In genomic region chr14:78325911-78326310, GRCh38 we compare ENCODE assay signal across 33 cellular contexts.
A peak's percentile ranks its signal among the peaks of the same experiment; 100 is the strongest.
DNase-seq lines count a peak whose midpoint lies in the region; TF ChIP-seq lines count a peak whose summit lies in the region.
"Had no signal": no experiment of that assay in that cellular context is flagged by ENCODE, and none has a peak within 500 bp of the region (broad histone marks: within the 10 kb centered on the region; RNA-seq: fewer than 3 reads in every experiment).

No MANE protein-coding gene starts in this region.

- no peaks in the 10 kb centered on the region for H3K9me3 Mint-ChIP-seq in endodermal cell
- H3K9me3 Mint-ChIP-seq in activated T-helper 1 cell treated with anti-CD3 and anti-CD28 coated beads, Interleukin-12 subunit alpha, Interleukin-12 subunit beta, Interleukin-2, Interleukin-4 antibody, amounts not matched to agents 30 ng/mL and 10 ng/mL and 1 ng/mL, durations not matched to agents 14 hours and 24 hours and 36 hours, result no peaks in the 10 kb centered on the region
- H3K9me3 Mint-ChIP-seq: CD8-positive, alpha-beta memory T cell; CD8-positive, alpha-beta T cell had no signal

- H3K27me3 ChIP-seq in endodermal cell (ENCODE audit: control insufficient read depth, insufficient read depth, low read length, poor library complexity, severe bottlenecking) (no peaks in the 10 kb centered on the region), esophagus muscularis mucosa (peaks cover 0 to 12% (median 0%) of the 10 kb centered on the region in 4 donors), mesendoderm (ENCODE audit: insufficient read depth, low read length, poor library complexity) (no peaks in the 10 kb centered on the region)
- H3K27me3 ChIP-seq: BE2C; BLaER1; BLaER1 treated with 17β-estradiol and CSF1 and Interleukin-3, amounts not matched to agents 10 nM and 100 nM had no signal

- H3K56ac ChIP-seq in mesendoderm (ENCODE audit: low read length), result no peak overlapping the region

- H4K8ac ChIP-seq in mesendoderm (ENCODE audit: low read depth, low read length), result no peak overlapping the region

- TF ChIP-seq CTCF in endodermal cell (conservative IDR thresholded peaks at IDR 0.05) (no peak), esophagus muscularis mucosa (IDR thresholded peaks at IDR 0.05) (no peak), lower leg skin (IDR thresholded peaks at IDR 0.05) (no peak)

- H3K27ac ChIP-seq in endodermal cell (ENCODE audit: low read depth, low read length) (no peak overlapping the region), esophagus muscularis mucosa (replicated peaks in 1 of 4) (no peak overlapping the region), mesendoderm (ENCODE audit: low read depth, low read length) (no peak overlapping the region)
- H3K27ac ChIP-seq: 22Rv1; A549; BLaER1; BLaER1 treated with 17β-estradiol and CSF1 and Interleukin-3, amounts not matched to agents 10 nM and 100 nM; C4-2B had no signal

- H3K9me3 ChIP-seq in endodermal cell (ENCODE audit: control insufficient read depth, low read length) (no peaks in the 10 kb centered on the region), esophagus muscularis mucosa (no peaks in the 10 kb centered on the region)
- H3K9me3 ChIP-seq: A549; BE2C; BLaER1; BLaER1 treated with 17β-estradiol and CSF1 and Interleukin-3, amounts not matched to agents 10 nM and 100 nM; Caco-2 had no signal

- no peaks in the 10 kb centered on the region for H3K79me1 ChIP-seq in mesendoderm (ENCODE audit: low read length)

- H3K27me3 Mint-ChIP-seq in endodermal cell (ENCODE audit: insufficient read depth), result no peaks in the 10 kb centered on the region
- H3K27me3 Mint-ChIP-seq in activated T-helper 1 cell treated with anti-CD3 and anti-CD28 coated beads, Interleukin-12 subunit alpha, Interleukin-12 subunit beta, Interleukin-2, Interleukin-4 antibody, amounts not matched to agents 30 ng/mL and 10 ng/mL and 1 ng/mL, durations not matched to agents 14 hours and 24 hours and 36 hours (ENCODE audit: insufficient read depth), result no peaks in the 10 kb centered on the region
- H3K27me3 Mint-ChIP-seq: CD4-positive, CD25-positive, alpha-beta regulatory T cell had no signal

- 50% methylated on average over 2 of the region's 2 CpGs; no CpG with 5 or more reads in 1 of the 2 experiments for WGBS in endodermal cell (ENCODE audit: insufficient coverage in 1 of 2, insufficient read length in 1 of 2), 2 experiments
- 63% methylated on average over 2 of the region's 2 CpGs for WGBS in esophagus muscularis mucosa
- no CpG with 5 or more reads among the region's 2 CpGs for WGBS in mesendoderm (ENCODE audit: extremely low coverage, insufficient coverage, low lambda C conversion rate)
- WGBS in lower leg skin, 2 donors, result 39 to 68% methylated on average over 2 of the region's 2 CpGs

- H3K4me1 Mint-ChIP-seq in endodermal cell, result peaks cover 38% of the 10 kb centered on the region
- no peaks in the 10 kb centered on the region for H3K4me1 Mint-ChIP-seq in activated T-helper 1 cell treated with anti-CD3 and anti-CD28 coated beads, Interleukin-12 subunit alpha, Interleukin-12 subunit beta, Interleukin-2, Interleukin-4 antibody, amounts not matched to agents 30 ng/mL and 10 ng/mL and 1 ng/mL, durations not matched to agents 14 hours and 24 hours and 36 hours (ENCODE audit: low read depth)
- H3K4me1 Mint-ChIP-seq: B cell; CD14-positive monocyte; CD4-positive, alpha-beta memory T cell; CD4-positive, CD25-positive, alpha-beta regulatory T cell; CD8-positive, alpha-beta memory T cell had no signal

- no peak overlapping the region for H3K4ac ChIP-seq in mesendoderm (ENCODE audit: low read depth, low read length)

- TF ChIP-seq POLR2A in esophagus muscularis mucosa (IDR thresholded peaks at IDR 0.05; ENCODE audit: low read depth) (no peak), lower leg skin (IDR thresholded peaks at IDR 0.05) (no peak)

- H3K23ac ChIP-seq in mesendoderm (ENCODE audit: low read length), result no peak overlapping the region

- DNase-seq in endodermal cell, result peak; percentile 34
- peak; percentile 57 for DNase-seq in esophagus muscularis mucosa (ENCODE audit: extremely low spot score)
- DNase-seq in mesendoderm, result peak; percentile 51
- DNase-seq in activated T-helper 1 cell treated with anti-CD3 and anti-CD28 coated beads, Interleukin-12 subunit alpha, Interleukin-12 subunit beta, Interleukin-2, Interleukin-4 antibody, amounts not matched to agents 30 ng/mL and 10 ng/mL and 1 ng/mL, durations not matched to agents 14 hours and 24 hours and 36 hours (ENCODE audit: low spot score), result no peak
- no peak for DNase-seq in central memory CD4-positive, alpha-beta T cell
- DNase-seq in lower leg skin (ENCODE audit: low spot score in 2 of 2), result no peak
- DNase-seq: 8988T; ACHN; AML-193; BE2C; C1 segment of cervical spinal cord; Caco-2; Calu3; CD4-positive, alpha-beta memory T cell; CD4-positive, alpha-beta T cell; CD4-positive, CD25-positive, alpha-beta regulatory T cell; CD8-positive, alpha-beta memory T cell; CD8-positive, alpha-beta T cell; COR-L47; DMS 273 treated with DMSO at 0.1 percent for 48 hours; DMS153; DMS53; DMS79; DMS79 treated with DMSO at 0.1 percent for 48 hours; DND-41; EL had no signal

- H3K4me3 ChIP-seq in endodermal cell (ENCODE audit: low read length) (no peak overlapping the region), esophagus muscularis mucosa (no peak overlapping the region), mesendoderm (ENCODE audit: low read length) (no peak overlapping the region), lower leg skin (ENCODE audit: low read depth, poor library complexity, severe bottlenecking) (no peak overlapping the region)
- H3K4me3 ChIP-seq: A549; BLaER1; BLaER1 treated with 17β-estradiol and CSF1 and Interleukin-3, amounts not matched to agents 10 nM and 100 nM had no signal

- H2BK15ac ChIP-seq in mesendoderm (replicated peaks; ENCODE audit: low read depth), result no peak overlapping the region

- no peak overlapping the region for H3K4me2 ChIP-seq in mesendoderm (ENCODE audit: low read length)
- H3K4me2 ChIP-seq: A549; BLaER1; BLaER1 treated with 17β-estradiol and CSF1 and Interleukin-3, amounts not matched to agents 10 nM and 100 nM had no signal

- intact Hi-C loops in esophagus muscularis mucosa (cut with DNase I), result no loop called here
- intact Hi-C loops in activated T-helper 1 cell treated with anti-CD3 and anti-CD28 coated beads, Interleukin-12 subunit alpha, Interleukin-12 subunit beta, Interleukin-2, Interleukin-4 antibody, amounts not matched to agents 30 ng/mL and 10 ng/mL and 1 ng/mL, durations not matched to agents 14 hours and 24 hours and 36 hours (cut with micrococcal nuclease), result no loop called here
- intact Hi-C loops in lower leg skin (cut with DNase I; ENCODE audit: low total_unique reads), result no loop called here

- no peak overlapping the region for H3K27ac Mint-ChIP-seq in endodermal cell
- no peak overlapping the region for H3K27ac Mint-ChIP-seq in activated T-helper 1 cell treated with anti-CD3 and anti-CD28 coated beads, Interleukin-12 subunit alpha, Interleukin-12 subunit beta, Interleukin-2, Interleukin-4 antibody, amounts not matched to agents 30 ng/mL and 10 ng/mL and 1 ng/mL, durations not matched to agents 14 hours and 24 hours and 36 hours
- H3K27ac Mint-ChIP-seq: B cell; CD14-positive monocyte; CD4-positive, alpha-beta memory T cell; CD4-positive, alpha-beta T cell; CD4-positive, CD25-positive, alpha-beta regulatory T cell; CD8-positive, alpha-beta T cell had no signal

- H2BK5ac ChIP-seq in mesendoderm (ENCODE audit: low read length), result no peak overlapping the region

- H2BK120ac ChIP-seq in mesendoderm (ENCODE audit: low read depth, low read length), result no peak overlapping the region

- no peaks in the 10 kb centered on the region for H3K36me3 Mint-ChIP-seq in endodermal cell (ENCODE audit: low read depth)
- no peaks in the 10 kb centered on the region for H3K36me3 Mint-ChIP-seq in activated T-helper 1 cell treated with anti-CD3 and anti-CD28 coated beads, Interleukin-12 subunit alpha, Interleukin-12 subunit beta, Interleukin-2, Interleukin-4 antibody, amounts not matched to agents 30 ng/mL and 10 ng/mL and 1 ng/mL, durations not matched to agents 14 hours and 24 hours and 36 hours (ENCODE audit: low read depth)
- H3K36me3 Mint-ChIP-seq: CD14-positive monocyte; CD4-positive, alpha-beta memory T cell; CD4-positive, CD25-positive, alpha-beta regulatory T cell; CD8-positive, alpha-beta T cell had no signal

- H3K79me2 ChIP-seq in mesendoderm (ENCODE audit: control insufficient read depth, insufficient read depth, low read length), result no peaks in the 10 kb centered on the region

- H3K4me1 ChIP-seq in endodermal cell (ENCODE audit: control insufficient read depth, insufficient read depth, low read length), result peaks cover 3% of the 10 kb centered on the region
- no peaks in the 10 kb centered on the region for H3K4me1 ChIP-seq in esophagus muscularis mucosa
- no peaks in the 10 kb centered on the region for H3K4me1 ChIP-seq in mesendoderm (ENCODE audit: control insufficient read depth, low read depth, low read length)
- H3K4me1 ChIP-seq: A549, BE2C, BLaER1, Caco-2 had no signal

- H3K4me3 Mint-ChIP-seq in endodermal cell, result no peak overlapping the region
- no peak overlapping the region for H3K4me3 Mint-ChIP-seq in activated T-helper 1 cell treated with anti-CD3 and anti-CD28 coated beads, Interleukin-12 subunit alpha, Interleukin-12 subunit beta, Interleukin-2, Interleukin-4 antibody, amounts not matched to agents 30 ng/mL and 10 ng/mL and 1 ng/mL, durations not matched to agents 14 hours and 24 hours and 36 hours
- H3K4me3 Mint-ChIP-seq: B cell; CD14-positive monocyte; CD4-positive, alpha-beta memory T cell; CD4-positive, alpha-beta T cell; CD4-positive, CD25-positive, alpha-beta regulatory T cell; CD8-positive, alpha-beta memory T cell; CD8-positive, alpha-beta T cell had no signal

- no peak for TF ChIP-seq EP300 in esophagus muscularis mucosa (IDR thresholded peaks at IDR 0.05)

- H3K9ac ChIP-seq in endodermal cell (ENCODE audit: extremely low read depth, low read length, poor library complexity, severe bottlenecking) (no peak overlapping the region), mesendoderm (ENCODE audit: low read length) (no peak overlapping the region)
- H3K9ac ChIP-seq: BLaER1; BLaER1 treated with 17β-estradiol and CSF1 and Interleukin-3, amounts not matched to agents 10 nM and 100 nM had no signal

- no peak overlapping the region for H3K18ac ChIP-seq in mesendoderm (ENCODE audit: low read length)

- H4K5ac ChIP-seq in mesendoderm (ENCODE audit: low read length), result no peak overlapping the region

- no peak overlapping the region for H2AK5ac ChIP-seq in mesendoderm (ENCODE audit: low read length)

- H3K36me3 ChIP-seq in endodermal cell (ENCODE audit: control insufficient read depth, insufficient read depth, low read length) (no peaks in the 10 kb centered on the region), esophagus muscularis mucosa (no peaks in the 10 kb centered on the region), mesendoderm (ENCODE audit: control insufficient read depth, insufficient read depth, low read length) (no peaks in the 10 kb centered on the region)
- H3K36me3 ChIP-seq: BE2C; BLaER1; BLaER1 treated with 17β-estradiol and CSF1 and Interleukin-3, amounts not matched to agents 10 nM and 100 nM had no signal

Comparison
In these comparisons a context has a peak if more than half of its experiments do, and no peak if none do; other contexts are left out.
1. DNase-seq: peak in endodermal cell (single experiment), esophagus muscularis mucosa (single experiment) and mesendoderm (single experiment); none in activated T-helper 1 cell treated with anti-CD3 and anti-CD28 coated beads, Interleukin-12 subunit alpha, Interleukin-12 subunit beta, Interleukin-2, Interleukin-4 antibody, amounts not matched to agents 30 ng/mL and 10 ng/mL and 1 ng/mL, durations not matched to agents 14 hours and 24 hours and 36 hours (single experiment), central memory CD4-positive, alpha-beta T cell (single experiment) and lower leg skin (0 of 2).